In genomic region chr2:188102881-188103280, GRCh38 we compare ENCODE assay signal across 21 cellular contexts.
"Had no signal": no experiment of that assay in that cellular context is flagged by ENCODE, and none has a peak within 500 bp of the region (broad histone marks: within the 10 kb centered on the region; RNA-seq: fewer than 3 reads in every experiment).

No MANE protein-coding gene starts in this region.

- H3K4me3 ChIP-seq: coronary artery, hepatocyte, lung, psoas muscle, sigmoid colon, skin epidermis had no signal

- H3K4me1 Mint-ChIP-seq: naive B cell; nephron; stimulated activated naive B cell treated with anti-CD40 and anti-IgM and Interleukin-4, amounts not matched to agents 10 μg/mL and 1 μg/mL and 100 μg/mL, for 72 hours had no signal

- H3K27ac Mint-ChIP-seq: naive B cell; nephron; stimulated activated naive B cell treated with anti-CD40 and anti-IgM and Interleukin-4, amounts not matched to agents 10 μg/mL and 1 μg/mL and 100 μg/mL, for 72 hours had no signal

- H3K27me3 ChIP-seq: hepatocyte, sigmoid colon had no signal

- H3K4me2 ChIP-seq: hepatocyte had no signal

- H3K4me1 ChIP-seq: parathyroid adenoma, psoas muscle, sigmoid colon had no signal

- ATAC-seq: left colon; left ventricle myocardium superior; psoas muscle; stimulated activated naive B cell treated with anti-CD40 and anti-IgM and Interleukin-4, amounts not matched to agents 10 μg/mL and 1 μg/mL and 100 μg/mL, for 72 hours had no signal

- H3K27me3 Mint-ChIP-seq: naive B cell; stimulated activated naive B cell treated with anti-CD40 and anti-IgM and Interleukin-4, amounts not matched to agents 10 μg/mL and 1 μg/mL and 100 μg/mL, for 72 hours had no signal

- H2AFZ ChIP-seq: hepatocyte, parathyroid adenoma had no signal

- H3K36me3 Mint-ChIP-seq: naive B cell; stimulated activated naive B cell treated with anti-CD40 and anti-IgM and Interleukin-4, amounts not matched to agents 10 μg/mL and 1 μg/mL and 100 μg/mL, for 72 hours had no signal

- H3K79me2 ChIP-seq: hepatocyte, parathyroid adenoma had no signal

- H3K9me3 ChIP-seq: psoas muscle, sigmoid colon had no signal

- DNase-seq: effector CD4-positive, alpha-beta T cell; foreskin melanocyte; head of caudate nucleus; left colon; left ventricle myocardium superior; mesenchymal stem cell; midbrain; naive B cell; retina; sigmoid colon; stimulated activated CD4-positive, alpha-beta T cell treated with anti-CD3 and anti-CD28 coated beads, Interleukin-2, amount 100 ng/mL, for 24 hours; stimulated activated CD4-positive, alpha-beta T cell treated with anti-CD3 and anti-CD28 coated beads, Interleukin-4, amount 100 ng/mL, for 4 hours; stimulated activated naive B cell treated with anti-CD40 and anti-IgM and Interleukin-4, amounts not matched to agents 10 μg/mL and 1 μg/mL and 100 μg/mL, for 72 hours; trophoblast cell had no signal

- H3K9ac ChIP-seq: parathyroid adenoma had no signal

- H3K27ac ChIP-seq: coronary artery, hepatocyte, parathyroid adenoma, psoas muscle, sigmoid colon, skin epidermis had no signal

- H3K4me3 Mint-ChIP-seq: naive B cell; nephron; stimulated activated naive B cell treated with anti-CD40 and anti-IgM and Interleukin-4, amounts not matched to agents 10 μg/mL and 1 μg/mL and 100 μg/mL, for 72 hours had no signal

- H3K36me3 ChIP-seq: sigmoid colon had no signal
